Comparison of ENCODE assay signal across 26 cellular contexts in the genomic region with DNA sequence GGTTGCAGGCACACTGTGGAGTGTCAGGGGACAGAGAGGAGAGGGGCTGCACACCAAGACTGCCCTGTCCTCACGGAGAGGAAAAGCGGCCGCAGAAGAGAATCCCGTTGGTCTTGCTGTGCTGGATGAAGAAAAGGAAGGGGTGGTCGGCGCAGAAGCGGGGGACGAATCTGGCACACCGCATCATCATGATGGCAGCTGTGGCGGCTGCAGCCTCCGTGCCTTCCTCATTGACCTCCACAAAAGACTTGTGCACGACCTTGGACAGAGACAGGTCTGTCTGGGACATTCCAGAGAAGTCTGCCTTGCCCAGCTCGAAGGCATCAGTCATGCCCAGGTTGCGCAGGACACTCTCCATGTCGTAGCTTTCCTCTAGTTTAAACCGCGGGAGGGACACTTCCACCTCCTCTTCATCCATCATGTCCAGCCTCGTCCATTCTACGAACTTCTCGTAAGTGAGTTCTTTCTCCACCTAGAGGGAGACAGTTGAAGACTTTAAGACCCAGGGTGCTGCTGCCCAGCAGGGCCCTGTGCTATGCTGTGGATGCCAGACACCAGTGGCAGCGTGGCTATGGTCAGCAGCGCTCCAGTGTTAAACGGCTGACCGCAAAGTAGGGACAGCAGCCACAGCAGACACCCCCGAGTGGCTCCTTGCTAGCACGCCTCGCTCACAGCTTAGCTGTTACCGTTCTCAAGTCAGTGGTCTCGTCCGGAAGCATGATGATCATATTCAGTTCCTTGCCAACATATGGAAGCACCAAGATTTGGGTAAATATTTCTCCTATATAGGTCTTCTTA. TPM values are rescaled to one million over a fixed set of nuclear protein-coding genes. Genes with fewer than 3 reads are reported as not detected.
DNase-seq lines count a peak whose midpoint lies in the region; ATAC-seq and TF ChIP-seq lines count a peak whose summit lies in the region.
"Had no signal": no experiment of that assay in that cellular context is flagged by ENCODE, and none has a peak within 500 bp of the region (broad histone marks: within the 10 kb centered on the region; RNA-seq: fewer than 3 reads in every experiment).

No MANE protein-coding gene starts in this region.

- no peak for DNase-seq in A673 (ENCODE audit: low spot score)
- DNase-seq in endodermal cell: peak; percentile 40
- DNase-seq in gastrocnemius medialis: no peak
- no peak for DNase-seq in activated naive CD4-positive, alpha-beta T cell treated with anti-CD3 and anti-CD28 coated beads, Interleukin-2, amount 50 U/mL, for 72 hours (ENCODE audit: low spot score in 2 of 2)
- DNase-seq in aorta: no peak
- DNase-seq: activated CD4-positive, alpha-beta T cell treated with anti-CD3 and anti-CD28 coated beads, Interleukin-2, amount 50 U/mL, for 48 hours; activated CD4-positive, CD25-positive, alpha-beta regulatory T cell; activated naive CD8-positive, alpha-beta T cell treated with anti-CD3 and anti-CD28 coated beads for 36 hours; DMS79; effector CD4-positive, alpha-beta T cell; erythroblast; foreskin fibroblast; GDM1; left colon; NCI-H1105 treated with DMSO at 0.1 percent for 48 hours; NCI-H2029; T-helper 1 cell had no signal

- no peak overlapping the region for H3K9ac ChIP-seq in endodermal cell (ENCODE audit: extremely low read depth, low read length, poor library complexity, severe bottlenecking)
- H3K9ac ChIP-seq: BLaER1 had no signal

- POLR2A ChIA-PET in A673 (lab: Charles Lee; ENCODE audit: low non-redundant PET) (no interaction called here), HEK293 (lab: Yijun Ruan, JAX) (no interaction called here)

- peaks cover 49% of the 10 kb centered on the region for H3K4me1 Mint-ChIP-seq in endodermal cell

- in situ Hi-C loops in gastrocnemius medialis (cut with MboI; ENCODE audit: low sequenced_read_pairs in 4 of 4): no loop called here

- no peaks in the 10 kb centered on the region for H3K9me3 Mint-ChIP-seq in endodermal cell
- H3K9me3 Mint-ChIP-seq in activated naive CD4-positive, alpha-beta T cell treated with anti-CD3 and anti-CD28 coated beads, Interleukin-2, amount 50 U/mL, for 72 hours: no peaks in the 10 kb centered on the region
- H3K9me3 Mint-ChIP-seq: activated naive CD8-positive, alpha-beta T cell treated with anti-CD3 and anti-CD28 coated beads for 36 hours; activated T-helper 2 cell treated with anti-CD3 and anti-CD28 coated beads, Interferon-gamma antibody, Interleukin-2, Interleukin-4, amounts not matched to agents 10 μg/mL and 5 μg/mL and 100 μg/mL, durations not matched to agents 14 hours and 24 hours and 36 hours; IgD-negative memory B cell; stimulated activated naive CD8-positive, alpha-beta T cell treated with anti-CD3 and anti-CD28 coated beads, Interleukin-15, Interleukin-2, amounts not matched to agents 100 ng/mL and 50 ng/mL, for 24 hours had no signal

- no peak for TF ChIP-seq POLR2A in gastrocnemius medialis (IDR thresholded peaks at IDR 0.05)

- TF ChIP-seq CTCF in A673 (conservative IDR thresholded peaks at IDR 0.05; ENCODE audit: low read depth, low read length) (no peak), HEK293 (tag by site-specific recombination; IDR thresholded peaks at IDR 0.05) (no peak), endodermal cell (conservative IDR thresholded peaks at IDR 0.05) (no peak), gastrocnemius medialis (IDR thresholded peaks at IDR 0.05 in 4 of 5, conservative IDR thresholded peaks at IDR 0.05 in 1 of 5) (no peak)

- peaks cover 18% of the 10 kb centered on the region for H3K27me3 Mint-ChIP-seq in endodermal cell (ENCODE audit: insufficient read depth)
- H3K27me3 Mint-ChIP-seq: activated naive CD8-positive, alpha-beta T cell treated with anti-CD3 and anti-CD28 coated beads for 36 hours; IgD-negative memory B cell; stimulated activated naive CD8-positive, alpha-beta T cell treated with anti-CD3 and anti-CD28 coated beads, Interleukin-15, Interleukin-2, amounts not matched to agents 100 ng/mL and 50 ng/mL, for 24 hours had no signal

- H3K4me1 ChIP-seq in A673 (ENCODE audit: insufficient read depth, low read length, poor library complexity, severe bottlenecking): peaks cover 5% of the 10 kb centered on the region
- no peaks in the 10 kb centered on the region for H3K4me1 ChIP-seq in HEK293 (ENCODE audit: control insufficient read depth, insufficient read depth, low read length)
- H3K4me1 ChIP-seq in endodermal cell (ENCODE audit: control insufficient read depth, insufficient read depth, low read length): peaks cover under 1% of the 10 kb centered on the region
- H3K4me1 ChIP-seq in gastrocnemius medialis: peaks cover 25 to 42% of the 10 kb centered on the region in 2 donors
- H3K4me1 ChIP-seq in aorta (ENCODE audit: control insufficient read depth in 1 of 2, insufficient read depth in 2 of 2, low read length in 2 of 2): no peaks in the 10 kb centered on the region
- H3K4me1 ChIP-seq: prostate gland had no signal

- TSS peak; percentile 66 for BruUV-seq in A673 (replicated peaks; lab: Mats Ljungman, UMichigan)

- peaks cover 57% of the 10 kb centered on the region for H3K36me3 Mint-ChIP-seq in endodermal cell (ENCODE audit: low read depth)
- peaks cover 0 to 26% of the 10 kb centered on the region in 2 donors for H3K36me3 Mint-ChIP-seq in activated naive CD4-positive, alpha-beta T cell treated with anti-CD3 and anti-CD28 coated beads, Interleukin-2, amount 50 U/mL, for 72 hours

- H3K36me3 ChIP-seq in A673 (ENCODE audit: insufficient read depth, low read length, poor library complexity, severe bottlenecking) (no peaks in the 10 kb centered on the region), HEK293 (ENCODE audit: control insufficient read depth in 2 of 2, insufficient read depth in 1 of 2, low read length in 2 of 2) (peaks cover 1 to 28% of the 10 kb centered on the region in 2 experiments), endodermal cell (ENCODE audit: control insufficient read depth, insufficient read depth, low read length) (peaks cover 23% of the 10 kb centered on the region), gastrocnemius medialis (peaks cover 0 to 10% of the 10 kb centered on the region in 2 donors), aorta (ENCODE audit: control insufficient read depth in 1 of 2, insufficient read depth in 2 of 2, low read length in 1 of 2) (peaks cover 0 to 9% of the 10 kb centered on the region in 2 donors)
- H3K36me3 ChIP-seq: BLaER1 had no signal

- CTCF ChIA-PET in A673 (lab: Charles Lee) (no interaction called here), HEK293 (lab: Yijun Ruan, JAX) (interaction anchor here (0.8 kb wide), 1 partner anchor 18 kb away, joined by 3 read pairs; no protein-coding TSS in a partner anchor)

- H3K9me3 ChIP-seq in A673 (ENCODE audit: low read depth, low read length, poor library complexity, severe bottlenecking): no peaks in the 10 kb centered on the region
- H3K9me3 ChIP-seq in HEK293 (ENCODE audit: control insufficient read depth, insufficient read depth, low read depth, low read length): no peaks in the 10 kb centered on the region
- no peaks in the 10 kb centered on the region for H3K9me3 ChIP-seq in endodermal cell (ENCODE audit: control insufficient read depth, low read length)
- no peaks in the 10 kb centered on the region for H3K9me3 ChIP-seq in gastrocnemius medialis
- no peaks in the 10 kb centered on the region for H3K9me3 ChIP-seq in aorta (ENCODE audit: control insufficient read depth, low read length)
- H3K9me3 ChIP-seq: BLaER1, prostate gland, tibial nerve had no signal

- H3K4me3 Mint-ChIP-seq in endodermal cell: no peak overlapping the region
- H3K4me3 Mint-ChIP-seq: activated naive CD8-positive, alpha-beta T cell treated with anti-CD3 and anti-CD28 coated beads for 36 hours; stimulated activated naive CD8-positive, alpha-beta T cell treated with anti-CD3 and anti-CD28 coated beads, Interleukin-15, Interleukin-2, amounts not matched to agents 100 ng/mL and 50 ng/mL, for 24 hours had no signal

- no peak for ATAC-seq in gastrocnemius medialis
- ATAC-seq in GM21367 (IDR thresholded peaks at IDR 0.05; ENCODE audit: unreplicated experiment): no peak
- ATAC-seq in activated naive CD4-positive, alpha-beta T cell treated with anti-CD3 and anti-CD28 coated beads, Interleukin-2, amount 50 U/mL, for 72 hours: no peak
- no peak for ATAC-seq in aorta (ENCODE audit: low FRiP score)
- ATAC-seq: left colon had no signal

- H3K4me3 ChIP-seq in A673 (ENCODE audit: low read depth, low read length, poor library complexity, severe bottlenecking) (no peak overlapping the region), HEK293 (ENCODE audit: low read depth, low read length) (no peak overlapping the region), endodermal cell (ENCODE audit: low read length) (no peak overlapping the region), gastrocnemius medialis (no peak overlapping the region), aorta (ENCODE audit: low read length in 2 of 2) (no peak overlapping the region)
- H3K4me3 ChIP-seq: BLaER1, prostate gland, tibial nerve had no signal

- H3K27me3 ChIP-seq in A673 (replicated peaks; ENCODE audit: insufficient read depth, low read depth, low read length, poor library complexity): no peaks in the 10 kb centered on the region
- no peaks in the 10 kb centered on the region for H3K27me3 ChIP-seq in endodermal cell (ENCODE audit: control insufficient read depth, insufficient read depth, low read length, poor library complexity, severe bottlenecking)
- H3K27me3 ChIP-seq in gastrocnemius medialis: no peaks in the 10 kb centered on the region
- no peaks in the 10 kb centered on the region for H3K27me3 ChIP-seq in aorta (ENCODE audit: control insufficient read depth in 1 of 2, insufficient read depth in 2 of 2, low read length in 1 of 2)
- H3K27me3 ChIP-seq: BLaER1, tibial nerve had no signal

- peak overlapping the region; percentile 55 for H3K27ac Mint-ChIP-seq in endodermal cell
- H3K27ac Mint-ChIP-seq in activated naive CD4-positive, alpha-beta T cell treated with anti-CD3 and anti-CD28 coated beads, Interleukin-2, amount 50 U/mL, for 72 hours: no peak overlapping the region
- H3K27ac Mint-ChIP-seq: activated naive CD8-positive, alpha-beta T cell treated with anti-CD3 and anti-CD28 coated beads for 36 hours; activated T-helper 2 cell treated with anti-CD3 and anti-CD28 coated beads, Interferon-gamma antibody, Interleukin-2, Interleukin-4, amounts not matched to agents 10 μg/mL and 5 μg/mL and 100 μg/mL, durations not matched to agents 14 hours and 24 hours and 36 hours; stimulated activated naive CD8-positive, alpha-beta T cell treated with anti-CD3 and anti-CD28 coated beads, Interleukin-15, Interleukin-2, amounts not matched to agents 100 ng/mL and 50 ng/mL, for 24 hours had no signal

- H3K27ac ChIP-seq in A673 (ENCODE audit: low read depth, low read length, poor library complexity, severe bottlenecking) (no peak overlapping the region), HEK293 (ENCODE audit: extremely low read depth, low read depth, low read length) (no peak overlapping the region), endodermal cell (ENCODE audit: low read depth, low read length) (no peak overlapping the region), gastrocnemius medialis (peak overlapping the region; percentile 87 to 93 (median 91)), aorta (ENCODE audit: low read depth in 1 of 2, low read length in 2 of 2) (no peak overlapping the region)
- H3K27ac ChIP-seq: BLaER1, prostate gland, tibial nerve had no signal

- intact Hi-C loops in A673 (cut with micrococcal nuclease; ENCODE audit: unreplicated experiment): no loop called here
- intact Hi-C loops in gastrocnemius medialis (cut with DNase I; ENCODE audit: low total_unique reads): no loop called here
- intact Hi-C loops in aorta (cut with DNase I): no loop called here

- 95 to 96% methylated on average over 27 to 30 of the region's 30 CpGs for WGBS in endodermal cell (ENCODE audit: insufficient coverage in 1 of 2, insufficient read length in 1 of 2), 2 experiments
- 92 to 93% methylated on average over 30 of the region's 30 CpGs for WGBS in aorta, 2 donors

RNA-seq across cellular contexts. Expression of gene SERPINB6, which starts 22.9 kb away (rescaled TPM):
- 34.8 and 37.5 TPM in 2 replicates for total RNA-seq in A673 (2021)
- total RNA-seq in endodermal cell: 100 to 1,000 TPM; 128 to 150 TPM
- polyA plus RNA-seq in endodermal cell (2013, experiment 1 of 2): 39.0 TPM
- polyA plus RNA-seq in endodermal cell (2013, experiment 2 of 2): 39.4 TPM
- 100 to 1,000 TPM; 114 to 260 (median 189) TPM for total RNA-seq in gastrocnemius medialis
- 10 to 100 TPM; 11.1 to 78.4 TPM for total RNA-seq in activated naive CD4-positive, alpha-beta T cell treated with anti-CD3 and anti-CD28 coated beads, Interleukin-2, amount 50 U/mL, for 72 hours
- 100 to 1,000 TPM; 111 to 132 TPM for total RNA-seq in aorta
- polyA plus RNA-seq in aorta: 100 to 1,000 TPM; 174 to 243 TPM

RNA-seq across cellular contexts. Expression of gene SERPINB9, which starts 45.3 kb away (rescaled TPM):
- total RNA-seq in A673 (2021): 4.1 and 4.2 TPM in 2 replicates
- total RNA-seq in endodermal cell: 100 to 1,000 TPM; 192 to 390 TPM
- 39.8 TPM for polyA plus RNA-seq in endodermal cell (2013, experiment 1 of 2)
- 48.5 TPM for polyA plus RNA-seq in endodermal cell (2013, experiment 2 of 2)
- total RNA-seq in gastrocnemius medialis: 1 to 10 TPM; 1.0 to 2.1 (median 1.6) TPM
- 100 to 1,000 TPM in 1 of 2 donors, 10 to 100 TPM in 1; 51.3 to 102 TPM for total RNA-seq in activated naive CD4-positive, alpha-beta T cell treated with anti-CD3 and anti-CD28 coated beads, Interleukin-2, amount 50 U/mL, for 72 hours
- 10 to 100 TPM; 11.5 to 14.5 TPM for total RNA-seq in aorta
- polyA plus RNA-seq in aorta: 1 to 10 TPM; 4.9 to 5.4 TPM
- total RNA-seq: SK-MEL-5 had no signal

RNA-seq across cellular contexts. Expression of gene NQO2, which starts 51.3 kb away (rescaled TPM):
- total RNA-seq in A673 (2021): 92.7 and 97.3 TPM in 2 replicates
- total RNA-seq in endodermal cell: 100 to 1,000 TPM in 1 of 2 donors, 10 to 100 TPM in 1; 50.8 to 199 TPM
- 46.8 TPM for polyA plus RNA-seq in endodermal cell (2013, experiment 1 of 2)
- polyA plus RNA-seq in endodermal cell (2013, experiment 2 of 2): 40.7 TPM
- total RNA-seq in gastrocnemius medialis: 10 to 100 TPM; 46.7 to 94.5 (median 60.3) TPM
- 10 to 100 TPM; 33.4 to 37.5 TPM for total RNA-seq in activated naive CD4-positive, alpha-beta T cell treated with anti-CD3 and anti-CD28 coated beads, Interleukin-2, amount 50 U/mL, for 72 hours
- 10 to 100 TPM; 23.2 to 40.3 TPM for total RNA-seq in aorta
- 10 to 100 TPM; 58.6 to 58.9 TPM for polyA plus RNA-seq in aorta

Comparison
In these comparisons a context has a peak if more than half of its experiments do, and no peak if none do; other contexts are left out.
1. H3K27ac ChIP-seq: peak in gastrocnemius medialis (4 of 4); none in A673 (single experiment), HEK293 (single experiment), endodermal cell (single experiment) and aorta (0 of 2).